23 cellular contexts compared by ENCODE assay signal in genomic region chr2:178359192-178359912, GRCh38.
DNase-seq lines count a peak whose midpoint lies in the region; ATAC-seq and TF ChIP-seq lines count a peak whose summit lies in the region.
"Had no signal": no experiment of that assay in that cellular context is flagged by ENCODE, and none has a peak within 500 bp of the region (broad histone marks: within the 10 kb centered on the region; RNA-seq: fewer than 3 reads in every experiment).

No MANE protein-coding gene starts in this region.

- H3K36me3 ChIP-seq in SK-N-SH (replicated peaks in 1 of 2; ENCODE audit: control insufficient read depth in 1 of 2, insufficient read depth in 2 of 2, low read length in 1 of 2) (peaks cover 0 to 4% of the 10 kb centered on the region in 2 experiments), gastrocnemius medialis (peaks cover 0 to 20% of the 10 kb centered on the region in 2 donors)
- H3K36me3 ChIP-seq: BE2C; BLaER1 treated with 17β-estradiol and CSF1 and Interleukin-3, amounts not matched to agents 10 nM and 100 nM; HAP-1 had no signal

- H2AFZ ChIP-seq in SK-N-SH (ENCODE audit: low read depth) = no peak overlapping the region

- no peaks in the 10 kb centered on the region for H4K20me1 ChIP-seq in SK-N-SH (ENCODE audit: insufficient read depth)
- H4K20me1 ChIP-seq: BLaER1 treated with 17β-estradiol and CSF1 and Interleukin-3, amounts not matched to agents 10 nM and 100 nM had no signal

- no peak for ATAC-seq in SK-N-SH treated with all-trans-retinoic acid at 6 μM for 48 hours
- ATAC-seq in GM18867 (IDR thresholded peaks at IDR 0.05; ENCODE audit: unreplicated experiment) = peak; percentile 71
- peak; percentile 60 for ATAC-seq in memory B cell (ENCODE audit: low read depth)
- ATAC-seq in HG02623 (IDR thresholded peaks at IDR 0.05; ENCODE audit: unreplicated experiment) = no peak
- ATAC-seq in omental fat pad (ENCODE audit: low FRiP score) = no peak
- no peak for ATAC-seq in gastrocnemius medialis
- ATAC-seq: A549, GM12878 had no signal

- no peak overlapping the region for H3K9ac ChIP-seq in SK-N-SH
- H3K9ac ChIP-seq: BLaER1 treated with 17β-estradiol and CSF1 and Interleukin-3, amounts not matched to agents 10 nM and 100 nM had no signal

- TF ChIP-seq POLR2A in gastrocnemius medialis (IDR thresholded peaks at IDR 0.05) = no peak

- CTCF ChIA-PET in SK-N-SH (lab: Yijun Ruan, JAX) = interaction anchor here (1.1 kb wide), 1 partner anchor 56 kb away, joined by 3 read pairs; no protein-coding TSS in a partner anchor

- H3K27me3 ChIP-seq in SK-N-SH (ENCODE audit: insufficient read depth) (no peaks in the 10 kb centered on the region), gastrocnemius medialis (no peaks in the 10 kb centered on the region)
- H3K27me3 ChIP-seq: BE2C; BLaER1 treated with 17β-estradiol and CSF1 and Interleukin-3, amounts not matched to agents 10 nM and 100 nM had no signal

- H3K9me3 Mint-ChIP-seq in memory B cell = peaks cover 8% of the 10 kb centered on the region

- H3K9me2 ChIP-seq in SK-N-SH = no peaks in the 10 kb centered on the region

- peaks cover 6% of the 10 kb centered on the region for H3K27me3 Mint-ChIP-seq in memory B cell

- WGBS in SK-N-SH (ENCODE audit: low lambda C conversion rate) = 92% methylated on average over 7 of the region's 7 CpGs

- no peak for TF ChIP-seq RAD21 in SK-N-SH (IDR thresholded peaks at IDR 0.05; ENCODE audit: low read length)

- in situ Hi-C loops in gastrocnemius medialis (cut with MboI; ENCODE audit: low sequenced_read_pairs in 4 of 4) = no loop called here

- no peak for DNase-seq in SK-N-SH
- DNase-seq in NCI-H524 treated with DMSO at 0.1 percent for 48 hours (lab: John Stamatoyannopoulos, UW) = peak; percentile 42
- no peak for DNase-seq in memory B cell (ENCODE audit: low spot score in 2 of 2)
- DNase-seq in omental fat pad (ENCODE audit: low spot score) = no peak
- no peak for DNase-seq in gastrocnemius medialis
- DNase-seq: 8988T; ACHN; AML-193; BE2C; CD4-positive, alpha-beta T cell; CD8-positive, alpha-beta memory T cell; DMS53; DMS79 treated with DMSO at 0.1 percent for 48 hours; GF-D8; GOT3 had no signal

- H3K27ac Mint-ChIP-seq in memory B cell = no peak overlapping the region
- H3K27ac Mint-ChIP-seq: CD14-positive monocyte; CD4-positive, alpha-beta T cell; CD8-positive, alpha-beta memory T cell had no signal

- H3K27ac ChIP-seq in SK-N-SH (ENCODE audit: low read depth in 2 of 2, low read length in 1 of 2) = no peak overlapping the region
- H3K27ac ChIP-seq in gastrocnemius medialis = no peak overlapping the region
- H3K27ac ChIP-seq: A549; BLaER1 treated with 17β-estradiol and CSF1 and Interleukin-3, amounts not matched to agents 10 nM and 100 nM had no signal

- H3K4me1 ChIP-seq in SK-N-SH (ENCODE audit: control insufficient read depth in 1 of 2, insufficient read depth in 2 of 2, low read depth in 1 of 2, low read length in 1 of 2) = no peaks in the 10 kb centered on the region
- H3K4me1 ChIP-seq in gastrocnemius medialis = peaks cover 0 to 12% of the 10 kb centered on the region in 2 donors
- H3K4me1 ChIP-seq: BE2C; BLaER1 treated with 17β-estradiol and CSF1 and Interleukin-3, amounts not matched to agents 10 nM and 100 nM; HAP-1 had no signal

- H3K36me3 Mint-ChIP-seq in memory B cell = peaks cover 3% of the 10 kb centered on the region
- H3K36me3 Mint-ChIP-seq: CD14-positive monocyte had no signal

- TF ChIP-seq CTCF in SK-N-SH (IDR thresholded peaks at IDR 0.05) (no peak), omental fat pad (IDR thresholded peaks at IDR 0.05) (no peak), gastrocnemius medialis (IDR thresholded peaks at IDR 0.05 in 4 of 5, conservative IDR thresholded peaks at IDR 0.05 in 1 of 5) (no peak)

- H3K4me2 ChIP-seq in SK-N-SH = no peak overlapping the region
- H3K4me2 ChIP-seq: A549; BLaER1 treated with 17β-estradiol and CSF1 and Interleukin-3, amounts not matched to agents 10 nM and 100 nM had no signal

- H3K4me1 Mint-ChIP-seq in memory B cell = no peaks in the 10 kb centered on the region
- H3K4me1 Mint-ChIP-seq: CD14-positive monocyte; CD8-positive, alpha-beta memory T cell had no signal

- H3K9me3 ChIP-seq in SK-N-SH (no peaks in the 10 kb centered on the region), gastrocnemius medialis (no peaks in the 10 kb centered on the region)
- H3K9me3 ChIP-seq: BE2C, HAP-1 had no signal

- H3F3A ChIP-seq in SK-N-SH (replicated peaks; ENCODE audit: insufficient read depth) = no peaks in the 10 kb centered on the region

- no peak overlapping the region for H3K4me3 Mint-ChIP-seq in memory B cell
- H3K4me3 Mint-ChIP-seq: CD14-positive monocyte; CD4-positive, alpha-beta T cell; CD8-positive, alpha-beta memory T cell had no signal

- no peak for TF ChIP-seq EP300 in SK-N-SH (IDR thresholded peaks at IDR 0.05; ENCODE audit: borderline replicate concordance in 1 of 2, low read depth in 1 of 2, low read length in 1 of 2)

- intact Hi-C loops in gastrocnemius medialis (cut with DNase I; ENCODE audit: low total_unique reads) = no loop called here

- POLR2A ChIA-PET in SK-N-SH (lab: Yijun Ruan, JAX) = no interaction called here

- H3K4me3 ChIP-seq in SK-N-SH (ENCODE audit: low read depth in 2 of 2, low read length in 1 of 2) (no peak overlapping the region), gastrocnemius medialis (no peak overlapping the region)
- H3K4me3 ChIP-seq: A549; BLaER1 treated with 17β-estradiol and CSF1 and Interleukin-3, amounts not matched to agents 10 nM and 100 nM; GM12878; HAP-1 had no signal

- no peaks in the 10 kb centered on the region for H3K79me2 ChIP-seq in SK-N-SH (ENCODE audit: insufficient read depth)

TF ChIP-seq in SK-N-SH treated with all-trans-retinoic acid at 6 μM for 48 hours, 23 proteins besides CTCF, POLR2A, EP300 and RAD21:
- peak; percentile 87 for TF ChIP-seq ZNF8 (CRISPR knock-in tag; IDR thresholded peaks at IDR 0.05)
- TF ChIP-seq ISL1 (CRISPR knock-in tag; IDR thresholded peaks at IDR 0.05) = no peak
- TF ChIP-seq TCF4 (CRISPR knock-in tag; IDR thresholded peaks at IDR 0.05; ENCODE audit: borderline replicate concordance) = no peak
- TF ChIP-seq POU6F1 (CRISPR knock-in tag; IDR thresholded peaks at IDR 0.05; ENCODE audit: borderline replicate concordance, low read depth) = no peak
- no peak for TF ChIP-seq TOX (CRISPR knock-in tag; IDR thresholded peaks at IDR 0.05; ENCODE audit: borderline replicate concordance)

TF ChIP-seq in SK-N-SH, 30 proteins besides CTCF, POLR2A, EP300 and RAD21 (continues in another document):
- TF ChIP-seq SIN3A (IDR thresholded peaks at IDR 0.05; ENCODE audit: borderline replicate concordance, low read depth, low read length) (no peak), GATA2 (CRISPR knock-in tag; IDR thresholded peaks at IDR 0.05) (no peak), RCOR1 (IDR thresholded peaks at IDR 0.05; ENCODE audit: low read length) (no peak), CHD2 (IDR thresholded peaks at IDR 0.05; ENCODE audit: low read length, partially characterized antibody) (no peak), ELF1 (IDR thresholded peaks at IDR 0.05) (no peak), RXRA (IDR thresholded peaks at IDR 0.05; ENCODE audit: borderline replicate concordance, low read depth) (no peak), ZBTB33 (IDR thresholded peaks at IDR 0.05; ENCODE audit: borderline replicate concordance, low read depth) (no peak), PBX3 (IDR thresholded peaks at IDR 0.05) (no peak)

Comparison
In these comparisons a context has a peak if more than half of its experiments do, and no peak if none do; other contexts are left out.
1. ATAC-seq: peak in GM18867 (single experiment) and memory B cell (single experiment); none in SK-N-SH treated with all-trans-retinoic acid at 6 μM for 48 hours (single experiment), HG02623 (single experiment), omental fat pad (single experiment) and gastrocnemius medialis (0 of 2).